Comparison of ENCODE assay signal across 8 cellular contexts in the genomic region with DNA sequence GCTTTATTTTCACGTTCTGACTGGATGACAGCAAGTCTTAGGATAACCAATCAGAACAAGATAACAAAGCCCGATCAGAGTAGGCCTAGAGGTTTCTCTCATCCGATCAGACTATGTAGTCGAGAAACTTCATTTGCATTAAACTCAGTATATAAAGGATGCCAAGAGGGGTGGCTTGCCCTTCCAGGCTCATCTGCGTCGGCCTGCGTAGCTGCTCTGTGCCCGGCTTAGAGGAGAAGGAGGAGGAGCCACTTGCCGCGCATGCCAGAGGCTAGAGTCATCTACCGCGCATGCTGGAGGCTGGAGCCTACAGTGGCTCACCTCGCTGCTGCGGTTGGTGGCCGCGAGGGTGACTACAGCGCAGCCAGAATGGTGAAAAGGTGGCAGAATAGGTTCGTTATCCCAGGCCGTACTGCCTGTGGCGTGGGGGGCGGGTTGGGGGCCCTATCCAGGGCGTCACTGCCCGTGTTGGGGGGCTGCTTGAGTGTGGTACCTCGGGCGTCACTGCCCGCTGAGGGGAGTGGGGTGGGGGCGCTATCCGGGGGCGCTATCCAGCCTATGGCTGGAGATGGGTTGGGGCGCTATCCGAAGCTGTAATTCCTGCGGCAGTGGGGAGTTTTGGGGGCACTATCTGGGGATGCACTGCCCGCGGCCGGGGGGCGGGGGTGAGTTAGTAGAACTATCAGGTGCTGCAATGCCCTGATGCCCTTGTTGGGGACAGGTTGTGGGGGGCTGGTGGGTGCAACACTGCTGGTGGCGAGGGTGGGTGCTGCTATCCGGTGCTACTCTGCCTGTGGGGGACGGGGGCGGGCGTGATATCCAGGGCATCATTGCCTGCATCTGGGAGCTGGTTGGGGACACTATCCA.
A peak's percentile ranks its signal among the peaks of the same experiment; 100 is the strongest.
DNase-seq lines count a peak whose midpoint lies in the region; ATAC-seq and TF ChIP-seq lines count a peak whose summit lies in the region.

A gene (minus strand): TSS at position 218 of the 867 bp plus-strand sequence. CDS start 2,622 bp downstream, outside the sequence.

- in situ Hi-C loops in brain microvascular endothelial cell (cut with HindIII; ENCODE audit: low pct_ligation_motif_present, low sequenced_read_pairs), result no loop called here

- H3K27me3 ChIP-seq in brain microvascular endothelial cell (replicated peaks), result peaks cover 15% of the 10 kb centered on the region

- no peaks in the 10 kb centered on the region for H3K36me3 ChIP-seq in brain microvascular endothelial cell (replicated peaks)

- H3K4me3 ChIP-seq in brain microvascular endothelial cell (ENCODE audit: low read depth, low read length), result no peak within 1 kb of the TSS

- ATAC-seq in GM18520 (IDR thresholded peaks at IDR 0.05; ENCODE audit: unreplicated experiment), result no peak
- ATAC-seq in GM21447 (IDR thresholded peaks at IDR 0.05; ENCODE audit: unreplicated experiment), result no peak

- H3K27ac ChIP-seq in brain microvascular endothelial cell, result no peak within 1 kb of the TSS

- no peak for TF ChIP-seq CTCF in brain microvascular endothelial cell (IDR thresholded peaks at IDR 0.05; ENCODE audit: low read depth, low read length, missing control alignments)

- peak; percentile 30 for DNase-seq in activated T-cell treated with anti-CD3 and anti-CD28 coated beads for 24 hours (ENCODE audit: low read depth)
- DNase-seq in activated T-cell treated with anti-CD3 and anti-CD28 coated beads for 4 hours, result no peak
- DNase-seq in NOMO-1 (lab: John Stamatoyannopoulos, UW; ENCODE audit: unreplicated experiment in 2 of 2), result peak; percentile 44 to 61
- DNase-seq in brain microvascular endothelial cell, result peak; percentile 15
- DNase-seq in iris pigment epithelial cell (ENCODE audit: low read depth), result peak; percentile 21
- DNase-seq in stromal cell of bone marrow (ENCODE audit: low read depth), result peak; percentile 6
